ENCODE assay signal across 21 cellular contexts in the genomic region with DNA sequence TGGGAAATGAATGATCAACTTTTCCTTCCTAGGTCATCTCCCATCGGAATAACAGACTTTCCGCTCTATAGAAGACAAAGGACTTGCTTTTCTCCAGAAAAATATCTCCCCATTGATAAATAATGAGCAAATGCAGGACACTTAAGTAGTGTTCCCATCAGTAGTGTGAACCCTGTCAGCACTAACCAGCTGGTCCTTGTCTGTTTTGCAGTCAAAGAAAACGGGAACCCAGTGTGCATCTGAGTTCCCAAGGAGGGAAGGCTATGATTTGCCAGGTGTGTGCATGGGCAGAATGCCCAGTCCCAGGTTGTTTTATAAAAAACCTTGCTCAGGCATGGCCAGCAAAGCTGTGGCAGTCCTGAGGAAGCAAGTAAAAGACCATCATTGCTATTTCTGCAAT.
"Had no signal": no experiment of that assay in that cellular context is flagged by ENCODE, and none has a peak within 500 bp of the region (broad histone marks: within the 10 kb centered on the region; RNA-seq: fewer than 3 reads in every experiment).

No MANE protein-coding gene starts in this region.

- H3K9me3 Mint-ChIP-seq: activated B cell treated with CpG ODN at 0.5 μM for 24 hours; activated CD4-positive, alpha-beta T cell treated with anti-CD3 and anti-CD28 coated beads, Interleukin-2, amount 10 ng/mL, durations not matched to agents 7 days and 5 days; endodermal cell; natural killer cell had no signal

- H3K36me3 Mint-ChIP-seq: activated naive CD8-positive, alpha-beta T cell; natural killer cell had no signal

- H3K4me3 ChIP-seq: body of pancreas, tibial artery, uterus had no signal

- H3K27me3 ChIP-seq: body of pancreas, uterus had no signal

- H3K4me3 Mint-ChIP-seq: activated B cell treated with CpG ODN at 0.5 μM for 24 hours; activated CD4-positive, alpha-beta T cell treated with anti-CD3 and anti-CD28 coated beads, Interleukin-2, amount 10 ng/mL, durations not matched to agents 7 days and 5 days; activated naive CD8-positive, alpha-beta T cell; activated T-cell treated with anti-CD3 and anti-CD28 coated beads, Interleukin-2, amount 50 U/mL, for 72 hours; endodermal cell; natural killer cell had no signal

- H3K4me1 ChIP-seq: body of pancreas, uterus had no signal

- H3K4me1 Mint-ChIP-seq: activated B cell treated with CpG ODN at 0.5 μM for 24 hours; activated CD4-positive, alpha-beta T cell treated with anti-CD3 and anti-CD28 coated beads, Interleukin-2, amount 10 ng/mL, durations not matched to agents 7 days and 5 days; natural killer cell had no signal

- H3K36me3 ChIP-seq: neutrophil, tibial artery, uterus had no signal

- DNase-seq: activated B cell treated with CpG ODN at 0.5 μM for 24 hours; activated CD4-positive, alpha-beta T cell treated with anti-CD3 and anti-CD28 coated beads, Interleukin-2, amount 10 ng/mL, durations not matched to agents 7 days and 5 days; activated CD8-positive, alpha-beta memory T cell treated with anti-CD3 and anti-CD28 coated beads, Interleukin-2, amount 50 U/mL, for 48 hours; activated gamma-delta T cell; activated T-cell treated with anti-CD3 and anti-CD28 coated beads, Interleukin-2, amount 50 U/mL, for 72 hours; amniotic stem cell; cerebellar nuclear complex; endodermal cell; erythroblast; islet precursor cell; mesendoderm; natural killer cell; retina; stimulated activated CD4-positive, alpha-beta T cell treated with anti-CD3 and anti-CD28 coated beads, Interleukin-12 subunit alpha, Interleukin-12 subunit beta, amount 100 ng/mL, for 4 hours; stimulated activated CD4-positive, alpha-beta T cell treated with anti-CD3 and anti-CD28 coated beads, Interleukin-2, amount 100 ng/mL, for 24 hours; T-helper 2 cell; tibial artery; uterus had no signal

- H3K9me3 ChIP-seq: body of pancreas, neutrophil, tibial artery, uterus had no signal

- H3K27ac Mint-ChIP-seq: activated B cell treated with CpG ODN at 0.5 μM for 24 hours; activated CD4-positive, alpha-beta T cell treated with anti-CD3 and anti-CD28 coated beads, Interleukin-2, amount 10 ng/mL, durations not matched to agents 7 days and 5 days; activated naive CD8-positive, alpha-beta T cell; activated T-cell treated with anti-CD3 and anti-CD28 coated beads, Interleukin-2, amount 50 U/mL, for 72 hours; endodermal cell; natural killer cell had no signal

- ATAC-seq: activated T-cell treated with anti-CD3 and anti-CD28 coated beads, Interleukin-2, amount 50 U/mL, for 72 hours; body of pancreas; natural killer cell had no signal

- H3K27ac ChIP-seq: body of pancreas, neutrophil, tibial artery, uterus had no signal
